In the genomic region with DNA sequence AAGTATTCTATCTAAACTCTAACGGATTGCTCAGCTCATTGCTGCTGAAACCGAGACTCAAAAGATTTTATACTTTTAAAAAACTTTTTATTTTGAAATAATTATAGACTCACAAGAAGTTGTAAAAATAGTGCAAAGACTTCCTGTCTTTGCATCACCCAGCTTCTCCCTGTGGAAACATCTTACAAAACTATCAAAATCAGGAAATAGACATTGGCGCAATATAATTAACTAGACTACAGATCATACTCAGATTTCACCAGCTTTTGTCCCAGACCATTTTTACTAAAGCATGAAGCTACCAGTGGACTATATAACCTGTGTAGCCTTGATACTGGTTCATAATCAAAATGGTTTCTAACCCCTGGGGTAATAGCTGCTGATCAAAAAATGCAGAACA, we compare ENCODE assay signal across 24 cellular contexts.
"Had no signal": no experiment of that assay in that cellular context is flagged by ENCODE, and none has a peak within 500 bp of the region (broad histone marks: within the 10 kb centered on the region; RNA-seq: fewer than 3 reads in every experiment).

No MANE protein-coding gene starts in this region.

- ATAC-seq: activated CD8-positive, alpha-beta T cell treated with anti-CD3 and anti-CD28 coated beads, Interleukin-2, amount 10 ng/mL, durations not matched to agents 7 days and 5 days; left lung; right lobe of liver had no signal

- H3K79me2 ChIP-seq: hepatocyte had no signal

- DNase-seq: activated CD4-positive, alpha-beta T cell treated with anti-CD3 and anti-CD28 coated beads, Interleukin-2, amount 50 U/mL, for 1 hour; activated CD4-positive, CD25-positive, alpha-beta regulatory T cell treated with anti-CD3 and anti-CD28 coated beads, Interleukin-2, amount 50 U/mL, for 72 hours; activated CD8-positive, alpha-beta T cell treated with anti-CD3 and anti-CD28 coated beads, Interleukin-2, amount 10 ng/mL, durations not matched to agents 7 days and 5 days; activated gamma-delta T cell; anterior cingulate cortex; brain microvascular endothelial cell; caudate nucleus; dermis blood vessel endothelial cell; effector CD8-positive, alpha-beta T cell; erythroblast; foreskin melanocyte; glutamatergic neuron; immature natural killer cell; left lung; naive B cell; occipital lobe; posterior cingulate gyrus; right lobe of liver; stimulated activated CD4-positive, alpha-beta T cell treated with anti-CD3 and anti-CD28 coated beads, Interleukin-1b, Interleukin-23, amount 100 ng/mL, for 48 hours; thyroid gland; WERI-Rb-1 had no signal

- H2AFZ ChIP-seq: hepatocyte had no signal

- H3K27me3 ChIP-seq: brain microvascular endothelial cell, hepatocyte, left lung, right lobe of liver, thyroid gland had no signal

- H3K9me3 ChIP-seq: left lung, right lobe of liver, thyroid gland had no signal

- H3K4me2 ChIP-seq: hepatocyte had no signal

- H3K4me3 ChIP-seq: hepatocyte, left lung, lung, right lobe of liver, skin epidermis, thyroid gland had no signal

- H3K27ac ChIP-seq: brain microvascular endothelial cell, hepatocyte, left lung, right lobe of liver, skin epidermis, thyroid gland, WERI-Rb-1 had no signal

- H3K36me3 ChIP-seq: brain microvascular endothelial cell, left lung, right lobe of liver, thyroid gland, WERI-Rb-1 had no signal

- H3K4me1 ChIP-seq: right lobe of liver, thyroid gland had no signal
